In genomic region chr1:162276493-162276892, GRCh38 we compare ENCODE assay signal across 9 cellular contexts.
DNase-seq lines count a peak whose midpoint lies in the region; ATAC-seq lines count a peak whose summit lies in the region.
"Had no signal": no experiment of that assay in that cellular context is flagged by ENCODE, and none has a peak within 500 bp of the region (broad histone marks: within the 10 kb centered on the region; RNA-seq: fewer than 3 reads in every experiment).

No MANE protein-coding gene starts in this region.

- H3K36me3 ChIP-seq in adipocyte (ENCODE audit: control insufficient read depth, insufficient read depth, low read length, severe bottlenecking), result no peaks in the 10 kb centered on the region
- no peaks in the 10 kb centered on the region for H3K36me3 ChIP-seq in CD8-positive, alpha-beta memory T cell (ENCODE audit: insufficient read depth, low read length)
- H3K36me3 ChIP-seq: neutrophil had no signal

- no peaks in the 10 kb centered on the region for H3K4me1 ChIP-seq in adipocyte (ENCODE audit: control insufficient read depth, insufficient read depth, low read length)
- no peaks in the 10 kb centered on the region for H3K4me1 ChIP-seq in CD8-positive, alpha-beta memory T cell (ENCODE audit: insufficient read depth, low read length)

- peaks cover 22% of the 10 kb centered on the region for H3K27me3 ChIP-seq in adipocyte (replicated peaks; ENCODE audit: control insufficient read depth, insufficient read depth, low read length)
- H3K27me3 ChIP-seq in CD8-positive, alpha-beta memory T cell (ENCODE audit: insufficient read depth, low read length, poor library complexity, severe bottlenecking), result no peaks in the 10 kb centered on the region
- H3K27me3 ChIP-seq: neutrophil had no signal

- no peak overlapping the region for H3K9ac ChIP-seq in adipocyte (ENCODE audit: low read length)

- no peaks in the 10 kb centered on the region for H3K9me3 Mint-ChIP-seq in T-cell
- H3K9me3 Mint-ChIP-seq in CD8-positive, alpha-beta memory T cell, result no peaks in the 10 kb centered on the region

- peaks cover 8 to 20% of the 10 kb centered on the region in 2 donors for H3K27me3 Mint-ChIP-seq in T-cell
- peaks cover 6 to 18% of the 10 kb centered on the region in 2 donors for H3K27me3 Mint-ChIP-seq in CD8-positive, alpha-beta memory T cell

- DNase-seq in GM03348 (ENCODE audit: low spot score) (peak; percentile 63), MV-4-11 (lab: John Stamatoyannopoulos, UW) (peak; percentile 21), adipocyte (ENCODE audit: low read depth) (peak; percentile 69), left kidney (ENCODE audit: low read depth, low spot score) (peak; percentile 36), T-cell (no peak)
- no peak for DNase-seq in CD8-positive, alpha-beta memory T cell

- ATAC-seq in GM19035 (IDR thresholded peaks at IDR 0.05; ENCODE audit: unreplicated experiment) (no peak), GM21576 (IDR thresholded peaks at IDR 0.05; ENCODE audit: unreplicated experiment) (no peak), T-cell (replicated peaks in 1 of 4) (no peak)

- POLR2A ChIA-PET in T-cell (lab: Charles Lee), result no interaction called here
- POLR2A ChIA-PET in CD8-positive, alpha-beta memory T cell (lab: Charles Lee), result no interaction called here

- H3K27ac Mint-ChIP-seq in T-cell, result no peak overlapping the region
- no peak overlapping the region for H3K27ac Mint-ChIP-seq in CD8-positive, alpha-beta memory T cell

- no peak overlapping the region for H3K4me3 ChIP-seq in adipocyte (ENCODE audit: low read length)
- no peak overlapping the region for H3K4me3 ChIP-seq in CD8-positive, alpha-beta memory T cell (ENCODE audit: low read length)

- no peak overlapping the region for H3K27ac ChIP-seq in CD8-positive, alpha-beta memory T cell (ENCODE audit: low read depth, low read length)
- H3K27ac ChIP-seq: neutrophil had no signal

- H3K4me3 Mint-ChIP-seq in T-cell, result no peak overlapping the region
- H3K4me3 Mint-ChIP-seq in CD8-positive, alpha-beta memory T cell, result no peak overlapping the region

- no peaks in the 10 kb centered on the region for H3K36me3 Mint-ChIP-seq in T-cell
- H3K36me3 Mint-ChIP-seq in CD8-positive, alpha-beta memory T cell, result no peaks in the 10 kb centered on the region

- no peaks in the 10 kb centered on the region for H3K4me1 Mint-ChIP-seq in T-cell
- no peaks in the 10 kb centered on the region for H3K4me1 Mint-ChIP-seq in CD8-positive, alpha-beta memory T cell

- CTCF ChIA-PET in T-cell (lab: Charles Lee), result interaction anchor here in 1 of 2 donors (0.6 kb wide), 1 partner anchor 484 kb away, joined by 4 read pairs; no protein-coding TSS in a partner anchor
- CTCF ChIA-PET in CD8-positive, alpha-beta memory T cell (lab: Charles Lee), result no interaction called here

- H3K9me3 ChIP-seq in adipocyte (ENCODE audit: control insufficient read depth, low read length), result no peaks in the 10 kb centered on the region
- no peaks in the 10 kb centered on the region for H3K9me3 ChIP-seq in CD8-positive, alpha-beta memory T cell (ENCODE audit: low read length)
- H3K9me3 ChIP-seq: neutrophil had no signal

Comparison
In these comparisons a context has a peak if more than half of its experiments do, and no peak if none do; other contexts are left out.
1. DNase-seq: peak in GM03348 (single experiment), MV-4-11 (single experiment), adipocyte (single experiment) and left kidney (single experiment); none in T-cell (0 of 34) and CD8-positive, alpha-beta memory T cell (0 of 5).